Comparison of ENCODE assay signal across 8 cellular contexts in the genomic region with DNA sequence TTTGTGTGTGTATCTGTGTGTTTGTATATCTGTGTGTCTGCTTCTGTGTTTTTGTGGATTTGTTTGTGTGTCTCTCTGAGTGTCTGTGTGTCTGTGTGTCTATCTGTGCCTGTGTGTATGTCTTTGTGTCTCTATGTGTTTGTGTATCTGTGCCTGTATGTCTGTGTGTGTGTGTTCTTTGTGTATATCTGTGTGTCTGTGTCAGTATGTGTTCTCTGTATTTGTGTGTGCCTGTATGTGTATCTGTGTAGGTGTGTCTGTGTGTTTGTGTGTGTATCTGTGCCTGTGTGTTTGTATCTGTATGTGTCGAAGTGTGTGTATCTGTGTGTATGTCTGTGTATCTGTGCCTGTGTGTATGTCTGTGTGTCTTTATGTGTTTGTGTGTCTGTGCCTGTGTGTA.
"Had no signal": no experiment of that assay in that cellular context is flagged by ENCODE, and none has a peak within 500 bp of the region (broad histone marks: within the 10 kb centered on the region; RNA-seq: fewer than 3 reads in every experiment).

No MANE protein-coding gene starts in this region.

- H2AFZ ChIP-seq: GM23248 had no signal

- H3K27ac ChIP-seq: GM23248, KMS-11 had no signal

- H3K4me2 ChIP-seq: KMS-11 had no signal

- H3K9ac ChIP-seq: GM23248, KMS-11 had no signal

- FAIRE-seq: H54 had no signal

- DNase-seq: GM23248, GOT3, H9, HCEC 1CT, Karpas-422, KBM-7 had no signal

- H3K4me3 ChIP-seq: GM23248 had no signal
